ENCODE assay signal across 22 cellular contexts in genomic region chr4:152777488-152777887, GRCh38. TPM values are rescaled to one million over a fixed set of nuclear protein-coding genes. Genes with fewer than 3 reads are reported as not detected.
A peak's percentile ranks its signal among the peaks of the same experiment; 100 is the strongest.
DNase-seq lines count a peak whose midpoint lies in the region; ATAC-seq, FAIRE-seq and TF ChIP-seq lines count a peak whose summit lies in the region.
"Had no signal": no experiment of that assay in that cellular context is flagged by ENCODE, and none has a peak within 500 bp of the region (broad histone marks: within the 10 kb centered on the region; RNA-seq: fewer than 3 reads in every experiment).

No MANE protein-coding gene starts in this region.

- H3K27me3 ChIP-seq in GM23338 (ENCODE audit: insufficient read depth): no peaks in the 10 kb centered on the region
- H3K27me3 ChIP-seq in small intestine (ENCODE audit: control insufficient read depth in 2 of 2, insufficient read depth in 2 of 2, low read length in 2 of 2): no peaks in the 10 kb centered on the region

- CTCF ChIA-PET in WTC11 (lab: Charles Lee): no interaction called here

- H3K36me3 Mint-ChIP-seq in GM23338 (ENCODE audit: low read depth) (peaks cover 3% of the 10 kb centered on the region; the same call in 1 of the 3 replicates), WTC11 (peaks cover 3% of the 10 kb centered on the region; the same call in 1 of the 2 replicates), nephron progenitor cell (ENCODE audit: low read depth) (peaks cover 13% of the 10 kb centered on the region)
- peaks cover 18% of the 10 kb centered on the region for H3K36me3 Mint-ChIP-seq in effector memory CD8-positive, alpha-beta T cell (ENCODE audit: insufficient read depth)

- no peaks in the 10 kb centered on the region for H3K9me2 ChIP-seq in GM23338 (ENCODE audit: insufficient read depth)
- H3K9me2 ChIP-seq: SK-N-SH had no signal

- H3K36me3 ChIP-seq in GM23338 (ENCODE audit: insufficient read depth): no peaks in the 10 kb centered on the region
- H3K36me3 ChIP-seq in small intestine (ENCODE audit: control insufficient read depth in 2 of 2, insufficient read depth in 2 of 2, low read length in 2 of 2): no peaks in the 10 kb centered on the region

- peak overlapping the region; percentile 86; the same call in 1 of the 2 replicates for H3K4me2 ChIP-seq in GM23338

- H3K27ac Mint-ChIP-seq in GM23338: no peak overlapping the region
- H3K27ac Mint-ChIP-seq in WTC11: no peak overlapping the region
- no peak overlapping the region for H3K27ac Mint-ChIP-seq in nephron progenitor cell
- no peak overlapping the region for H3K27ac Mint-ChIP-seq in effector memory CD8-positive, alpha-beta T cell

- ATAC-seq in GM23338 (no peak), WTC11 (no peak), HG03469 (IDR thresholded peaks at IDR 0.05; ENCODE audit: unreplicated experiment) (no peak)
- no peak for ATAC-seq in effector memory CD8-positive, alpha-beta T cell (replicated peaks)
- ATAC-seq: Panc1 had no signal

- TF ChIP-seq CTCF in GM23338 (conservative IDR thresholded peaks at IDR 0.05; ENCODE audit: low read depth in 2 of 2): no peak
- no peak for TF ChIP-seq CTCF in WTC11 (IDR thresholded peaks at IDR 0.05)
- TF ChIP-seq CTCF in nephron progenitor cell (IDR thresholded peaks at IDR 0.05): no peak
- no peak for TF ChIP-seq CTCF in foreskin fibroblast (IDR thresholded peaks at IDR 0.05; ENCODE audit: low read depth, low read length)

- H3F3A ChIP-seq in GM23338 (replicated peaks; ENCODE audit: low read depth): peaks cover 5% of the 10 kb centered on the region; the same call in 1 of the 2 replicates

- H3K4me3 ChIP-seq in GM23338 (no peak overlapping the region), small intestine (ENCODE audit: low read depth in 1 of 2, low read length in 2 of 2) (no peak overlapping the region), foreskin fibroblast (ENCODE audit: low read depth in 1 of 2, low read length in 2 of 2) (no peak overlapping the region)

- no peak for FAIRE-seq in small intestine (lab: Jason Lieb, UNC)
- FAIRE-seq: G401.6, H54 had no signal

- H3K9me3 Mint-ChIP-seq in GM23338 (no peaks in the 10 kb centered on the region), WTC11 (no peaks in the 10 kb centered on the region), nephron progenitor cell (no peaks in the 10 kb centered on the region)
- H3K9me3 Mint-ChIP-seq in effector memory CD8-positive, alpha-beta T cell: no peaks in the 10 kb centered on the region

- peaks cover 23% of the 10 kb centered on the region for H3K4me1 Mint-ChIP-seq in GM23338
- H3K4me1 Mint-ChIP-seq in WTC11: peaks cover 27% of the 10 kb centered on the region
- peaks cover 47% of the 10 kb centered on the region for H3K4me1 Mint-ChIP-seq in nephron progenitor cell
- peaks cover 29 to 30% of the 10 kb centered on the region in 2 donors for H3K4me1 Mint-ChIP-seq in effector memory CD8-positive, alpha-beta T cell (ENCODE audit: low read depth in 2 of 2)

- peaks cover 31% of the 10 kb centered on the region for H3K79me2 ChIP-seq in GM23338 (replicated peaks; ENCODE audit: insufficient read depth)

- POLR2A ChIA-PET in WTC11 (lab: Charles Lee): no interaction called here

- H3K4me3 Mint-ChIP-seq in GM23338 (no peak overlapping the region), WTC11 (peak overlapping the region; percentile 99; the same call in 1 of the 2 replicates), nephron progenitor cell (peak overlapping the region; percentile 92)
- H3K4me3 Mint-ChIP-seq in effector memory CD8-positive, alpha-beta T cell: no peak overlapping the region

- 95 to 97% (median 95%) methylated on average over 1 of the region's 1 CpG for WGBS in small intestine, 3 donors

- H3K9me3 ChIP-seq in small intestine (ENCODE audit: control insufficient read depth, low read depth): no peaks in the 10 kb centered on the region
- H3K9me3 ChIP-seq: SK-N-SH had no signal

- H4K20me1 ChIP-seq in GM23338 (replicated peaks; ENCODE audit: insufficient read depth): no peaks in the 10 kb centered on the region; the same call in 1 of the 2 replicates

- H3K4me1 ChIP-seq in GM23338 (ENCODE audit: insufficient read depth) (peaks cover 13% of the 10 kb centered on the region; the same call in 1 of the 2 replicates), small intestine (ENCODE audit: control insufficient read depth in 2 of 2, insufficient read depth in 1 of 2, low read depth in 1 of 2, low read length in 1 of 2) (peaks cover 0 to 3% of the 10 kb centered on the region in 2 donors)

- DNase-seq in GM23338 (ENCODE audit: low spot score) (no peak), WTC11 (ENCODE audit: low spot score) (no peak), nephron progenitor cell (no peak), small intestine (no peak), foreskin fibroblast (no peak)
- DNase-seq in effector memory CD8-positive, alpha-beta T cell: no peak
- DNase-seq: ACHN; KG1; NCI-H1092 treated with DMSO at 0.1 percent for 48 hours; NCI-H1436 treated with DMSO at 0.1 percent for 48 hours; NCI-H2029; NCI-H345; NCI-H524; NCI-H774; NK-92 treated with Interleukin-12 subunit alpha and Interleukin-12 subunit beta, amount 100 ng/mL, for 24 hours; SIG-M5; SK-N-SH had no signal

- no peak overlapping the region for H2AFZ ChIP-seq in GM23338

- H3K27ac ChIP-seq in GM23338 (ENCODE audit: low read depth) (no peak overlapping the region), small intestine (ENCODE audit: low read depth in 1 of 2, low read length in 1 of 2) (no peak overlapping the region)
- H3K27ac ChIP-seq: C4-2B had no signal

- H3K27me3 Mint-ChIP-seq in GM23338 (ENCODE audit: insufficient read depth, low read depth, poor library complexity) (peaks cover 9% of the 10 kb centered on the region), WTC11 (ENCODE audit: low read depth) (no peaks in the 10 kb centered on the region; the same call in 1 of the 2 replicates), nephron progenitor cell (ENCODE audit: low read depth, poor library complexity) (peaks cover 6% of the 10 kb centered on the region)
- H3K27me3 Mint-ChIP-seq in effector memory CD8-positive, alpha-beta T cell: no peaks in the 10 kb centered on the region

TF ChIP-seq in GM23338, 12 proteins besides CTCF, POLR2A, EP300 and RAD21 (continues in another document):
- no peak for TF ChIP-seq STAT1 (IDR thresholded peaks at IDR 0.05; ENCODE audit: unreplicated experiment)

TF ChIP-seq in WTC11, 78 proteins besides CTCF, POLR2A, EP300 and RAD21:
- TF ChIP-seq ZNF396 (CRISPR knock-in tag; IDR thresholded peaks at IDR 0.05; ENCODE audit: borderline replicate concordance): no peak
- 0 out of 2 replicates have a peak, but pooled peaks have one; percentile 87 for TF ChIP-seq ZNF512 (CRISPR knock-in tag; IDR thresholded peaks at IDR 0.05; ENCODE audit: borderline replicate concordance)

RNA-seq across cellular contexts. Expression of gene TIGD4, which starts 2.0 kb away (rescaled TPM):
- total RNA-seq in GM23338 (2014; rRNA removed; shearing (Covaris generic)): 1.7 and 2.8 TPM in 2 replicates
- 1.3 and 1.6 TPM in 2 replicates for polyA plus RNA-seq in GM23338 (2016; fragmentation: Nextera tagmentation; extraction: Ambion mirVana)
- total RNA-seq in WTC11 (2021): 1.9 to 2.5 TPM (median 2.0 TPM) in 3 replicates
- under 1 TPM in 2 of 3 donors, not detected in 1; 0.37 to 0.45 TPM for polyA plus RNA-seq in small intestine

RNA-seq across cellular contexts. Expression of gene ARFIP1, which starts 2.3 kb away (rescaled TPM):
- total RNA-seq in GM23338 (2014; rRNA removed; shearing (Covaris generic)): 42.8 and 49.6 TPM in 2 replicates
- 43.8 and 46.0 TPM in 2 replicates for polyA plus RNA-seq in GM23338 (2016; fragmentation: Nextera tagmentation; extraction: Ambion mirVana)
- 29.2 to 35.3 TPM (median 31.2 TPM) in 3 replicates for total RNA-seq in WTC11 (2021)
- polyA plus RNA-seq in small intestine: 10 to 100 TPM; 24.6 to 37.8 (median 25.7) TPM

Comparison
In these comparisons a context has a peak if more than half of its experiments do, and no peak if none do; other contexts are left out.
1. H3K4me3 Mint-ChIP-seq: peak in WTC11 (single experiment) and nephron progenitor cell (single experiment); none in GM23338 (single experiment) and effector memory CD8-positive, alpha-beta T cell (0 of 2).